1 cellular context compared by ENCODE assay signal in genomic region chr16:5042574-5043171, GRCh38.
TF ChIP-seq lines count a peak whose summit lies in the region.

No MANE protein-coding gene starts in this region.

TF ChIP-seq in HepG2, 621 proteins besides CTCF, POLR2A, EP300 and RAD21 (continued from another document and continues in another):
- TF ChIP-seq STAT5B (CRISPR knock-in tag; IDR thresholded peaks at IDR 0.05) (no peak), ZNF740 (CRISPR knock-in tag; IDR thresholded peaks at IDR 0.05) (no peak), SMC3 (IDR thresholded peaks at IDR 0.05; ENCODE audit: low read length) (peak; percentile 85), HMGXB3 (CRISPR knock-in tag; IDR thresholded peaks at IDR 0.05; ENCODE audit: borderline replicate concordance) (no peak; the same call in 1 of the 2 replicates), CERS6 (CRISPR knock-in tag; IDR thresholded peaks at IDR 0.05) (no peak), ZNF337 (CRISPR knock-in tag; IDR thresholded peaks at IDR 0.05; ENCODE audit: borderline replicate concordance, low read depth) (no peak), ZNF205 (CRISPR knock-in tag; IDR thresholded peaks at IDR 0.05) (no peak), SRSF4 (IDR thresholded peaks at IDR 0.05; ENCODE audit: low read depth, low read length, poor library complexity, severe bottlenecking) (no peak), ZNF816 (CRISPR knock-in tag; IDR thresholded peaks at IDR 0.05; ENCODE audit: borderline replicate concordance) (no peak), FOXC1 (CRISPR knock-in tag; IDR thresholded peaks at IDR 0.05; ENCODE audit: borderline replicate concordance) (no peak), ZNF496 (CRISPR knock-in tag; IDR thresholded peaks at IDR 0.05; ENCODE audit: insufficient replicate concordance) (no peak), ZFP90 (CRISPR knock-in tag; IDR thresholded peaks at IDR 0.05; ENCODE audit: borderline replicate concordance) (no peak), KLF16 (CRISPR knock-in tag; IDR thresholded peaks at IDR 0.05) (no peak), ZNF180 (CRISPR knock-in tag; IDR thresholded peaks at IDR 0.05; ENCODE audit: borderline replicate concordance, low read depth) (no peak), ZFP37 (CRISPR knock-in tag; IDR thresholded peaks at IDR 0.05; ENCODE audit: borderline replicate concordance) (no peak), PAXIP1 (CRISPR knock-in tag; conservative IDR thresholded peaks at IDR 0.05) (0 out of 2 replicates have a peak, but pooled peaks have one; percentile 15), SALL1 (CRISPR knock-in tag; IDR thresholded peaks at IDR 0.05) (no peak), ZSCAN22 (CRISPR knock-in tag; IDR thresholded peaks at IDR 0.05) (no peak), NCOA2 (CRISPR knock-in tag; IDR thresholded peaks at IDR 0.05) (no peak), RFX5 (IDR thresholded peaks at IDR 0.05; ENCODE audit: low read depth, low read length) (no peak), FOXP4 (CRISPR knock-in tag; IDR thresholded peaks at IDR 0.05) (no peak), DZIP1 (CRISPR knock-in tag; IDR thresholded peaks at IDR 0.05) (no peak), HBP1 (CRISPR knock-in tag; IDR thresholded peaks at IDR 0.05; ENCODE audit: low read depth) (no peak), ZNF432 (CRISPR knock-in tag; IDR thresholded peaks at IDR 0.05; ENCODE audit: borderline replicate concordance) (no peak), ZMAT5 (CRISPR knock-in tag; IDR thresholded peaks at IDR 0.05; ENCODE audit: borderline replicate concordance, low read depth) (no peak), ZNF629 (CRISPR knock-in tag; conservative IDR thresholded peaks at IDR 0.05) (no peak), KLF11 (CRISPR knock-in tag; IDR thresholded peaks at IDR 0.05) (no peak), REST (IDR thresholded peaks at IDR 0.05; ENCODE audit: borderline replicate concordance in 1 of 2, low read depth in 1 of 2, low read length in 2 of 2) (peak; percentile 1 to 86), MIXL1 (CRISPR knock-in tag; IDR thresholded peaks at IDR 0.05) (no peak), CHCHD3 (CRISPR knock-in tag; IDR thresholded peaks at IDR 0.05) (no peak), ZNF276 (CRISPR knock-in tag; IDR thresholded peaks at IDR 0.05; ENCODE audit: low read depth) (no peak), ZNF543 (CRISPR knock-in tag; IDR thresholded peaks at IDR 0.05) (0 out of 2 replicates have a peak, but pooled peaks have one; percentile 8), SNAPC2 (CRISPR knock-in tag; IDR thresholded peaks at IDR 0.05) (no peak), RFXANK (CRISPR knock-in tag; IDR thresholded peaks at IDR 0.05) (no peak), KMT2A (CRISPR knock-in tag; IDR thresholded peaks at IDR 0.05) (no peak), ZNF766 (CRISPR knock-in tag; IDR thresholded peaks at IDR 0.05; ENCODE audit: borderline replicate concordance) (0 out of 2 replicates have a peak, but pooled peaks have one; percentile 43), ATF7-NPFF (CRISPR knock-in tag; IDR thresholded peaks at IDR 0.05; ENCODE audit: low read depth) (no peak), TSC22D2 (CRISPR knock-in tag; IDR thresholded peaks at IDR 0.05; ENCODE audit: borderline replicate concordance) (no peak)
